29 cellular contexts compared by ENCODE assay signal in genomic region chr6:17648745-17649144, GRCh38.
"Had no signal": no experiment of that assay in that cellular context is flagged by ENCODE, and none has a peak within 500 bp of the region (broad histone marks: within the 10 kb centered on the region; RNA-seq: fewer than 3 reads in every experiment).

No MANE protein-coding gene starts in this region.

- H3K27me3 ChIP-seq: adrenal gland, body of pancreas, colonic mucosa had no signal

- FAIRE-seq: frontal cortex had no signal

- H3K27ac Mint-ChIP-seq: activated B cell treated with CpG ODN at 0.5 μM for 24 hours; activated CD4-positive, alpha-beta memory T cell treated with anti-CD3 and anti-CD28 coated beads for 36 hours; activated CD4-positive, alpha-beta T cell treated with anti-CD3 and anti-CD28 coated beads, Interleukin-2, amount 10 ng/mL, durations not matched to agents 24 days and 14 days; activated CD8-positive, alpha-beta T cell treated with anti-CD3 and anti-CD28 coated beads, Interleukin-2, amount 10 ng/mL, durations not matched to agents 7 days and 5 days; activated naive CD8-positive, alpha-beta T cell treated with anti-CD3 and anti-CD28 coated beads for 36 hours; activated naive CD8-positive, alpha-beta T cell treated with anti-CD3 and anti-CD28 coated beads, Interleukin-2, amount 50 U/mL, for 24 hours; activated T-cell treated with anti-CD3 and anti-CD28 coated beads, Interleukin-2, amount 50 U/mL, for 72 hours; T-helper 2 cell treated with Interferon-gamma antibody and Interleukin-4, amounts not matched to agents 5 μg/mL and 100 μg/mL, for 36 hours had no signal

- H3K4me1 ChIP-seq: adrenal gland had no signal

- H3K27ac ChIP-seq: adrenal gland, body of pancreas, colonic mucosa, WERI-Rb-1 had no signal

- DNase-seq: activated B cell treated with CpG ODN at 0.5 μM for 24 hours; activated CD4-positive, alpha-beta memory T cell treated with anti-CD3 and anti-CD28 coated beads for 36 hours; activated CD4-positive, alpha-beta T cell treated with anti-CD3 and anti-CD28 coated beads, Interleukin-2, amount 10 ng/mL, durations not matched to agents 24 days and 14 days; activated CD8-positive, alpha-beta memory T cell treated with anti-CD3 and anti-CD28 coated beads, Interleukin-2, amount 50 U/mL, for 48 hours; activated CD8-positive, alpha-beta T cell treated with anti-CD3 and anti-CD28 coated beads, Interleukin-2, amount 10 ng/mL, durations not matched to agents 7 days and 5 days; activated gamma-delta T cell; activated naive CD4-positive, alpha-beta T cell treated with anti-CD3 and anti-CD28 coated beads, Interleukin-2, amount 50 U/mL, for 16 hours; activated naive CD4-positive, alpha-beta T cell treated with Interleukin-2 at 50 U/mL for 16 hours; activated naive CD8-positive, alpha-beta T cell treated with anti-CD3 and anti-CD28 coated beads for 36 hours; activated naive CD8-positive, alpha-beta T cell treated with anti-CD3 and anti-CD28 coated beads, Interleukin-2, amount 50 U/mL, for 24 hours; activated T-cell treated with anti-CD3 and anti-CD28 coated beads for 4 hours; activated T-cell treated with anti-CD3 and anti-CD28 coated beads, Interleukin-2, amount 50 U/mL, for 24 hours; activated T-cell treated with anti-CD3 and anti-CD28 coated beads, Interleukin-2, amount 50 U/mL, for 72 hours; adrenal gland; amygdala; aorta; body of pancreas; caudate nucleus; cerebellar nuclear complex; colonic mucosa; effector CD8-positive, alpha-beta T cell; foreskin fibroblast; head of caudate nucleus; T1000; WERI-Rb-1 had no signal

- H3K4me3 ChIP-seq: adrenal gland, body of pancreas, colonic mucosa had no signal

- H3K9me3 ChIP-seq: adrenal gland, body of pancreas, colonic mucosa had no signal

- H3K27me3 Mint-ChIP-seq: activated B cell treated with CpG ODN at 0.5 μM for 24 hours; activated CD4-positive, alpha-beta memory T cell treated with anti-CD3 and anti-CD28 coated beads for 36 hours; activated CD4-positive, alpha-beta T cell treated with anti-CD3 and anti-CD28 coated beads, Interleukin-2, amount 10 ng/mL, durations not matched to agents 24 days and 14 days; activated naive CD8-positive, alpha-beta T cell treated with anti-CD3 and anti-CD28 coated beads for 36 hours; activated naive CD8-positive, alpha-beta T cell treated with anti-CD3 and anti-CD28 coated beads, Interleukin-2, amount 50 U/mL, for 24 hours; activated T-cell treated with anti-CD3 and anti-CD28 coated beads, Interleukin-2, amount 50 U/mL, for 24 hours had no signal

- ATAC-seq: activated CD4-positive, CD25-positive, alpha-beta regulatory T cell treated with anti-CD3 and anti-CD28 coated beads, Interleukin-2, amount 50 U/mL, for 24 hours; activated CD8-positive, alpha-beta T cell treated with anti-CD3 and anti-CD28 coated beads, Interleukin-2, amount 10 ng/mL, durations not matched to agents 7 days and 5 days; activated naive CD8-positive, alpha-beta T cell treated with anti-CD3 and anti-CD28 coated beads, Interleukin-2, amount 50 U/mL, for 24 hours; activated T-cell treated with anti-CD3 and anti-CD28 coated beads, Interleukin-2, amount 50 U/mL, for 72 hours; body of pancreas; esophagus mucosa had no signal

- H3K9me3 Mint-ChIP-seq: activated B cell treated with CpG ODN at 0.5 μM for 24 hours; activated CD4-positive, alpha-beta memory T cell treated with anti-CD3 and anti-CD28 coated beads for 36 hours; activated CD4-positive, alpha-beta T cell treated with anti-CD3 and anti-CD28 coated beads, Interleukin-2, amount 10 ng/mL, durations not matched to agents 24 days and 14 days; activated naive CD8-positive, alpha-beta T cell treated with anti-CD3 and anti-CD28 coated beads for 36 hours; activated naive CD8-positive, alpha-beta T cell treated with anti-CD3 and anti-CD28 coated beads, Interleukin-2, amount 50 U/mL, for 24 hours; activated T-cell treated with anti-CD3 and anti-CD28 coated beads, Interleukin-2, amount 50 U/mL, for 24 hours; activated T-cell treated with anti-CD3 and anti-CD28 coated beads, Interleukin-2, amount 50 U/mL, for 72 hours; T-helper 2 cell treated with Interferon-gamma antibody and Interleukin-4, amounts not matched to agents 5 μg/mL and 100 μg/mL, for 36 hours had no signal

- H3K4me3 Mint-ChIP-seq: activated B cell treated with CpG ODN at 0.5 μM for 24 hours; activated CD4-positive, alpha-beta memory T cell treated with anti-CD3 and anti-CD28 coated beads for 36 hours; activated CD4-positive, alpha-beta T cell treated with anti-CD3 and anti-CD28 coated beads, Interleukin-2, amount 10 ng/mL, durations not matched to agents 24 days and 14 days; activated CD8-positive, alpha-beta T cell treated with anti-CD3 and anti-CD28 coated beads, Interleukin-2, amount 10 ng/mL, durations not matched to agents 7 days and 5 days; activated naive CD8-positive, alpha-beta T cell treated with anti-CD3 and anti-CD28 coated beads for 36 hours; activated naive CD8-positive, alpha-beta T cell treated with anti-CD3 and anti-CD28 coated beads, Interleukin-2, amount 50 U/mL, for 24 hours; activated T-cell treated with anti-CD3 and anti-CD28 coated beads, Interleukin-2, amount 50 U/mL, for 24 hours; activated T-cell treated with anti-CD3 and anti-CD28 coated beads, Interleukin-2, amount 50 U/mL, for 72 hours; T-helper 2 cell treated with Interferon-gamma antibody and Interleukin-4, amounts not matched to agents 5 μg/mL and 100 μg/mL, for 36 hours had no signal
